24 cellular contexts compared by ENCODE assay signal in genomic region chr15:62869116-62869515, GRCh38.
DNase-seq lines count a peak whose midpoint lies in the region; ATAC-seq, FAIRE-seq and TF ChIP-seq lines count a peak whose summit lies in the region.
"Had no signal": no experiment of that assay in that cellular context is flagged by ENCODE, and none has a peak within 500 bp of the region (broad histone marks: within the 10 kb centered on the region; RNA-seq: fewer than 3 reads in every experiment).

No MANE protein-coding gene starts in this region.

- TF ChIP-seq POLR2A in HepG2 (IDR thresholded peaks at IDR 0.05; ENCODE audit: insufficient read depth in 1 of 2, low read depth in 2 of 2, low read length in 2 of 2), result no peak
- no peak for TF ChIP-seq POLR2A in right lobe of liver (IDR thresholded peaks at IDR 0.05)
- TF ChIP-seq POLR2A in stomach (IDR thresholded peaks at IDR 0.05), result no peak

- no peak for TF ChIP-seq CTCF in HepG2 (CRISPR knock-in tag; IDR thresholded peaks at IDR 0.05)
- TF ChIP-seq CTCF in right lobe of liver (IDR thresholded peaks at IDR 0.05), result no peak
- TF ChIP-seq CTCF in stomach (IDR thresholded peaks at IDR 0.05), result no peak
- TF ChIP-seq CTCF in glutamatergic neuron (IDR thresholded peaks at IDR 0.05; ENCODE audit: partially characterized antibody, unreplicated experiment), result no peak
- TF ChIP-seq CTCF in D721Med (IDR thresholded peaks at IDR 0.05; ENCODE audit: insufficient read depth, missing control alignments), result no peak

- H3K4me1 ChIP-seq in HepG2 (ENCODE audit: insufficient read depth, low read length) (no peaks in the 10 kb centered on the region), right lobe of liver (no peaks in the 10 kb centered on the region), muscle layer of colon (ENCODE audit: insufficient read depth, low read length) (peaks cover 39% of the 10 kb centered on the region), stomach (peaks cover 0 to 1% (median 0%) of the 10 kb centered on the region in 4 donors)

- no peaks in the 10 kb centered on the region for H3K36me3 Mint-ChIP-seq in glutamatergic neuron (ENCODE audit: unreplicated experiment)
- H3K36me3 Mint-ChIP-seq: CD8-positive, alpha-beta memory T cell had no signal

- in situ Hi-C loops in HepG2 (cut with HindIII; ENCODE audit: extremely low pct_ligation_motif_present, low pct_unique_long_range_greater_than_20kb), result no loop called here

- H3K27me3 ChIP-seq in HepG2 (ENCODE audit: control insufficient read depth in 1 of 2, insufficient read depth in 2 of 2, low read length in 2 of 2) (no peaks in the 10 kb centered on the region), right lobe of liver (no peaks in the 10 kb centered on the region), muscle layer of colon (ENCODE audit: control insufficient read depth in 1 of 2, insufficient read depth in 2 of 2, low read length in 2 of 2) (no peaks in the 10 kb centered on the region), stomach (no peaks in the 10 kb centered on the region)
- H3K27me3 ChIP-seq: SJCRH30 had no signal

- POLR2A ChIA-PET in HepG2 (lab: Yijun Ruan, JAX), result no interaction called here

- TF ChIP-seq EP300 in HepG2 (IDR thresholded peaks at IDR 0.05; ENCODE audit: low read depth in 2 of 2, low read length in 2 of 2) (no peak), HepG2 (CRISPR knock-in tag; IDR thresholded peaks at IDR 0.05; ENCODE audit: borderline replicate concordance) (no peak), stomach (IDR thresholded peaks at IDR 0.05) (no peak)

- H3K27ac ChIP-seq in HepG2 (ENCODE audit: extremely low read length, insufficient read depth, low read length) (no peak overlapping the region), right lobe of liver (no peak overlapping the region), muscle layer of colon (ENCODE audit: low read depth, low read length) (peak overlapping the region; percentile 83), stomach (peak overlapping the region in 3 of 5 donors; percentile 52 to 82 (median 53))
- H3K27ac ChIP-seq: 22Rv1, SJCRH30 had no signal

- H2AFZ ChIP-seq in HepG2 (ENCODE audit: low read length), result no peak overlapping the region

- ATAC-seq in HepG2, result no peak
- no peak for ATAC-seq in right lobe of liver

- H3K36me3 ChIP-seq in HepG2 (replicated peaks in 1 of 2; ENCODE audit: control insufficient read depth in 1 of 2, insufficient read depth in 2 of 2, low read length in 2 of 2) (no peaks in the 10 kb centered on the region), right lobe of liver (no peaks in the 10 kb centered on the region), muscle layer of colon (ENCODE audit: insufficient read depth, low read length) (no peaks in the 10 kb centered on the region), stomach (no peaks in the 10 kb centered on the region)
- H3K36me3 ChIP-seq: SJCRH30 had no signal

- CTCF ChIA-PET in HepG2 (lab: Yijun Ruan, JAX; ENCODE audit: low intra/inter-chr PET ratio, low total read pairs), result no interaction called here

- H3K9me3 Mint-ChIP-seq in glutamatergic neuron (ENCODE audit: unreplicated experiment), result no peaks in the 10 kb centered on the region

- H3K4me2 ChIP-seq in HepG2 (ENCODE audit: low read depth, low read length), result no peak overlapping the region

- no peak for TF ChIP-seq RAD21 in HepG2 (CRISPR knock-in tag; IDR thresholded peaks at IDR 0.05)

- BruUV-seq in HepG2 (replicated peaks; lab: Mats Ljungman, UMichigan), result no TSS peak

- H3K9ac ChIP-seq in HepG2 (ENCODE audit: insufficient read depth, low read depth, low read length), result no peak overlapping the region
- H3K9ac ChIP-seq in muscle layer of colon (ENCODE audit: low read length), result no peak overlapping the region

- FAIRE-seq in HepG2 (lab: Jason Lieb, UNC), result no peak
- FAIRE-seq in D721Med (lab: Jason Lieb, UNC), result no peak
- FAIRE-seq: GM19239, RCC 7860 had no signal

- H3K4me1 Mint-ChIP-seq in glutamatergic neuron (ENCODE audit: low read depth, unreplicated experiment), result no peaks in the 10 kb centered on the region
- H3K4me1 Mint-ChIP-seq: CD8-positive, alpha-beta memory T cell had no signal

- no peak overlapping the region for H3K4me3 Mint-ChIP-seq in glutamatergic neuron (ENCODE audit: unreplicated experiment)
- H3K4me3 Mint-ChIP-seq: CD8-positive, alpha-beta memory T cell had no signal

- H3K27ac Mint-ChIP-seq in glutamatergic neuron (ENCODE audit: unreplicated experiment), result no peak overlapping the region
- H3K27ac Mint-ChIP-seq: CD8-positive, alpha-beta memory T cell had no signal

- intact Hi-C loops in HepG2 (cut with micrococcal nuclease; ENCODE audit: unreplicated experiment) (no loop called here), right lobe of liver (cut with DNase I) (no loop called here), stomach (cut with DNase I; ENCODE audit: low total_unique reads) (no loop called here)

- no peaks in the 10 kb centered on the region for H3K79me2 ChIP-seq in HepG2 (ENCODE audit: insufficient read depth, low read length)

- H3K27me3 Mint-ChIP-seq in glutamatergic neuron (ENCODE audit: unreplicated experiment), result no peaks in the 10 kb centered on the region
- H3K27me3 Mint-ChIP-seq: CD8-positive, alpha-beta memory T cell had no signal

- DNase-seq in HepG2 (ENCODE audit: low spot score) (no peak), right lobe of liver (no peak), stomach (no peak), D341Med (ENCODE audit: low spot score) (no peak), glutamatergic neuron (no peak), D721Med (ENCODE audit: insufficient read length, low spot score) (no peak)
- DNase-seq in activated CD4-positive, alpha-beta T cell treated with anti-CD3 and anti-CD28 coated beads for 1 hour, result no peak
- DNase-seq: ACHN; C1 segment of cervical spinal cord; Calu3; CD8-positive, alpha-beta memory T cell; DMS53; GF-D8; Kasumi-1; NCI-H1694 treated with DMSO at 0.1 percent for 48 hours; NCI-H2081 treated with DMSO at 0.1 percent for 48 hours; NCI-H2171 treated with DMSO at 0.1 percent for 48 hours; NCI-H526 treated with DMSO at 0.1 percent for 48 hours; OCI-M1; SJCRH30 had no signal

- H3K4me3 ChIP-seq in HepG2 (replicated peaks in 1 of 3; ENCODE audit: insufficient read depth in 1 of 3, low read depth in 2 of 3, low read length in 3 of 3), result no peak overlapping the region
- no peak overlapping the region for H3K4me3 ChIP-seq in right lobe of liver
- no peak overlapping the region for H3K4me3 ChIP-seq in muscle layer of colon (ENCODE audit: low read depth in 1 of 2, low read length in 2 of 2)
- no peak overlapping the region for H3K4me3 ChIP-seq in stomach
- H3K4me3 ChIP-seq: SJCRH30 had no signal

- H4K20me1 ChIP-seq in HepG2 (ENCODE audit: insufficient read depth, low read length), result no peaks in the 10 kb centered on the region

- WGBS in HepG2 (ENCODE audit: low lambda C conversion rate), result 100% methylated on average over 2 of the region's 2 CpGs
- WGBS in right lobe of liver (ENCODE audit: insufficient coverage, low coverage, low lambda C conversion rate, missing lambda C conversion rate), result 88% methylated on average over 2 of the region's 2 CpGs
- WGBS in stomach, 5 donors, result 84 to 98% (median 94%) methylated on average over 2 of the region's 2 CpGs

- no peaks in the 10 kb centered on the region for H3K9me3 ChIP-seq in HepG2 (ENCODE audit: low read length)
- H3K9me3 ChIP-seq in right lobe of liver, result no peaks in the 10 kb centered on the region
- no peaks in the 10 kb centered on the region for H3K9me3 ChIP-seq in muscle layer of colon (ENCODE audit: low read length)
- H3K9me3 ChIP-seq in stomach, result no peaks in the 10 kb centered on the region

TF ChIP-seq in HepG2, 621 proteins besides CTCF, POLR2A, EP300 and RAD21 (continues in another document):
- TF ChIP-seq, protein P1, sequence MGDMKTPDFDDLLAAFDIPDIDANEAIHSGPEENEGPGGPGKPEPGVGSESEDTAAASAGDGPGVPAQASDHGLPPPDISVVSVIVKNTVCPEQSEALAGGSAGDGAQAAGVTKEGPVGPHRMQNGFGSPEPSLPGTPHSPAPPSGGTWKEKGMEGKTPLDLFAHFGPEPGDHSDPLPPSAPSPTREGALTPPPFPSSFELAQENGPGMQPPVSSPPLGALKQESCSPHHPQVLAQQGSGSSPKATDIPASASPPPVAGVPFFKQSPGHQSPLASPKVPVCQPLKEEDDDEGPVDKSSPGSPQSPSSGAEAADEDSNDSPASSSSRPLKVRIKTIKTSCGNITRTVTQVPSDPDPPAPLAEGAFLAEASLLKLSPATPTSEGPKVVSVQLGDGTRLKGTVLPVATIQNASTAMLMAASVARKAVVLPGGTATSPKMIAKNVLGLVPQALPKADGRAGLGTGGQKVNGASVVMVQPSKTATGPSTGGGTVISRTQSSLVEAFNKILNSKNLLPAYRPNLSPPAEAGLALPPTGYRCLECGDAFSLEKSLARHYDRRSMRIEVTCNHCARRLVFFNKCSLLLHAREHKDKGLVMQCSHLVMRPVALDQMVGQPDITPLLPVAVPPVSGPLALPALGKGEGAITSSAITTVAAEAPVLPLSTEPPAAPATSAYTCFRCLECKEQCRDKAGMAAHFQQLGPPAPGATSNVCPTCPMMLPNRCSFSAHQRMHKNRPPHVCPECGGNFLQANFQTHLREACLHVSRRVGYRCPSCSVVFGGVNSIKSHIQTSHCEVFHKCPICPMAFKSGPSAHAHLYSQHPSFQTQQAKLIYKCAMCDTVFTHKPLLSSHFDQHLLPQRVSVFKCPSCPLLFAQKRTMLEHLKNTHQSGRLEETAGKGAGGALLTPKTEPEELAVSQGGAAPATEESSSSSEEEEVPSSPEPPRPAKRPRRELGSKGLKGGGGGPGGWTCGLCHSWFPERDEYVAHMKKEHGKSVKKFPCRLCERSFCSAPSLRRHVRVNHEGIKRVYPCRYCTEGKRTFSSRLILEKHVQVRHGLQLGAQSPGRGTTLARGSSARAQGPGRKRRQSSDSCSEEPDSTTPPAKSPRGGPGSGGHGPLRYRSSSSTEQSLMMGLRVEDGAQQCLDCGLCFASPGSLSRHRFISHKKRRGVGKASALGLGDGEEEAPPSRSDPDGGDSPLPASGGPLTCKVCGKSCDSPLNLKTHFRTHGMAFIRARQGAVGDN (CRISPR knock-in tag; IDR thresholded peaks at IDR 0.05), result no peak

Comparison
In these comparisons a context has a peak if more than half of its experiments do, and no peak if none do; other contexts are left out.
1. H3K27ac ChIP-seq: peak in muscle layer of colon (single experiment) and stomach (3 of 5); none in HepG2 (single experiment) and right lobe of liver (0 of 3).